Comparison of ENCODE assay signal across 1 cellular context in the genomic region with DNA sequence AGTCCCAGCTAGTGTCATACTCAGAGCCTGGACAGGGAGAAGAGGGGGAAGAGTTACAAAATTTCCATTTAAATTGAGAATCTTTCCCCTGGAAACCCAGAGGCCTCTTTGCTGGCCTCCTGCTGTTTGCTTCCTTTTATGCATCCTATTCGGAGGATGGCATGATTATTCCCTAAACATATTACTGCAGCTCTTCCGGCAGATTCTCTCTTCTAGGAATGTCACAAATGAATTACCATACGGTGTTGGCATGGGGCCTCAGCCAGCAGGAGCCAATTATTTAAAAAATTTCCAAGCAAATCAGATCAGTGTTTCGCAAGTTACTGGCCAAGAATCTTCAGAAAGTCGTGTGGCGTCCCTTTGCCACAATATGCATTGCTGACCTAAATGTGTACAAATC.
TF ChIP-seq lines count a peak whose summit lies in the region.

No MANE protein-coding gene starts in this region.

TF ChIP-seq in neural cell, 6 proteins besides CTCF, POLR2A, EP300 and RAD21 (continued from another document):
- no peak for TF ChIP-seq TAF1 (IDR thresholded peaks at IDR 0.05; ENCODE audit: low read depth)
